ENCODE assay signal across 19 cellular contexts in the genomic region with DNA sequence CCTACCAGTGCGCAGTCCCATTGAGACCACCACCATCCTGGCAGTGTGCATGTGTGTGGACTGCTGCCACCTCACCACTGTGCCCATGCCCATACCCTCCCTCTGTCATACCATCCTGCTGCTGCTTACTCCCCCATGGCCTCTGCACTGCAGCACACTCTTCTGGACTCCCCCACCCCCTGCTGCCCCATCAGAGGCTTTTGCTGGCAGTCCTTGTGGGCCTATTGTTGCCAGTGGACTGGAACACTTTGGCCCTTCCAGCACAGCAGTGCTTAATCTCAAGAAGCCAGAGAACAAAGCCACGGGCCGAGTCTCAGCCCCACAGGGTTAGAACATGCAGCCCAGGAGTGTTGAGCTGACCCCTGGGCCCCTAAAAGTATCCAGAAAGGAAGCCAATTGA. TPM values are rescaled to one million over a fixed set of nuclear protein-coding genes. Genes with fewer than 3 reads are reported as not detected.
DNase-seq lines count a peak whose midpoint lies in the region; ATAC-seq and TF ChIP-seq lines count a peak whose summit lies in the region.
"Had no signal": no experiment of that assay in that cellular context is flagged by ENCODE, and none has a peak within 500 bp of the region (broad histone marks: within the 10 kb centered on the region; RNA-seq: fewer than 3 reads in every experiment).

No MANE protein-coding gene starts in this region.

- no peak overlapping the region for H3K4me3 ChIP-seq in neuronal stem cell (ENCODE audit: low read length in 2 of 2)
- no peak overlapping the region for H3K4me3 ChIP-seq in upper lobe of right lung
- H3K4me3 ChIP-seq: GM23338 had no signal

- no peak overlapping the region for H4K91ac ChIP-seq in neuronal stem cell (ENCODE audit: low read depth, low read length, poor library complexity)

- H2AK5ac ChIP-seq in neuronal stem cell (ENCODE audit: low read depth, low read length), result no peak overlapping the region

- no peak overlapping the region for H3K14ac ChIP-seq in neuronal stem cell (ENCODE audit: low read length)

- H3K79me1 ChIP-seq in neuronal stem cell (ENCODE audit: low read depth, low read length), result no peaks in the 10 kb centered on the region

- H2AFZ ChIP-seq in neuronal stem cell (ENCODE audit: low read length), result peak overlapping the region; percentile 47
- H2AFZ ChIP-seq: GM23338 had no signal

- H3K4me1 Mint-ChIP-seq in natural killer cell treated with Interleukin-12 subunit alpha and Interleukin-12 subunit beta and Interleukin-15 and Interleukin-18, amount 100 ng/mL, for 72 hours (ENCODE audit: low read depth in 2 of 2), result peaks cover 8 to 17% of the 10 kb centered on the region in 2 donors
- peaks cover 7 to 24% of the 10 kb centered on the region in 2 donors for H3K4me1 Mint-ChIP-seq in natural killer cell

- DNase-seq in natural killer cell treated with Interleukin-12 subunit alpha and Interleukin-12 subunit beta and Interleukin-15 and Interleukin-18, amount 100 ng/mL, for 72 hours (ENCODE audit: low spot score), result no peak
- no peak for DNase-seq in natural killer cell
- no peak for DNase-seq in neuronal stem cell (ENCODE audit: low spot score)
- no peak for DNase-seq in upper lobe of right lung
- DNase-seq in epidermal melanocyte (ENCODE audit: insufficient read length, low spot score), result no peak
- no peak for DNase-seq in foreskin keratinocyte
- DNase-seq: AML-193; CD4-positive, alpha-beta T cell; DMS153; DMS79; GDM1; H7; HFFc6 had no signal

- no peak overlapping the region for H3K18ac ChIP-seq in neuronal stem cell (ENCODE audit: low read length)

- no peaks in the 10 kb centered on the region for H3K36me3 ChIP-seq in neuronal stem cell (replicated peaks in 1 of 2; ENCODE audit: control insufficient read depth in 2 of 2, insufficient read depth in 2 of 2, low read length in 2 of 2)
- H3K36me3 ChIP-seq in upper lobe of right lung, result no peaks in the 10 kb centered on the region

- H3K4me2 ChIP-seq in neuronal stem cell (ENCODE audit: insufficient read depth, low read length, poor library complexity, severe bottlenecking), result no peak overlapping the region
- H3K4me2 ChIP-seq: GM23338 had no signal

- H3K27me3 ChIP-seq in neuronal stem cell (ENCODE audit: control insufficient read depth in 3 of 3, insufficient read depth in 3 of 3, low read depth in 1 of 3, low read length in 3 of 3), result no peaks in the 10 kb centered on the region
- H3K27me3 ChIP-seq in upper lobe of right lung, result no peaks in the 10 kb centered on the region
- no peaks in the 10 kb centered on the region for H3K27me3 ChIP-seq in foreskin keratinocyte

- H3K27ac Mint-ChIP-seq in natural killer cell treated with Interleukin-12 subunit alpha and Interleukin-12 subunit beta and Interleukin-15 and Interleukin-18, amount 100 ng/mL, for 72 hours, result peak overlapping the region in 1 of 2 donors; percentile 81
- H3K27ac Mint-ChIP-seq in natural killer cell, result no peak overlapping the region
- H3K27ac Mint-ChIP-seq: CD4-positive, alpha-beta T cell; GM23338; HFFc6 had no signal

- H3K27ac ChIP-seq in neuronal stem cell (replicated peaks; ENCODE audit: low read length), result no peak overlapping the region
- H3K27ac ChIP-seq in upper lobe of right lung, result no peak overlapping the region
- H3K27ac ChIP-seq in foreskin keratinocyte, result no peak overlapping the region
- H3K27ac ChIP-seq: C4-2B, HL-60 had no signal

- H3K27me3 Mint-ChIP-seq in natural killer cell treated with Interleukin-12 subunit alpha and Interleukin-12 subunit beta and Interleukin-15 and Interleukin-18, amount 100 ng/mL, for 72 hours, result no peaks in the 10 kb centered on the region
- no peaks in the 10 kb centered on the region for H3K27me3 Mint-ChIP-seq in natural killer cell (ENCODE audit: low read depth in 2 of 2)
- H3K27me3 Mint-ChIP-seq: CD4-positive, alpha-beta T cell had no signal

- H3K4ac ChIP-seq in neuronal stem cell (ENCODE audit: low read length), result no peak overlapping the region

- H2BK5ac ChIP-seq in neuronal stem cell (ENCODE audit: low read length), result no peak overlapping the region

- H3K36me3 Mint-ChIP-seq in natural killer cell treated with Interleukin-12 subunit alpha and Interleukin-12 subunit beta and Interleukin-15 and Interleukin-18, amount 100 ng/mL, for 72 hours, result peaks cover 31% of the 10 kb centered on the region
- H3K36me3 Mint-ChIP-seq in natural killer cell, result peaks cover 23% of the 10 kb centered on the region

- no peak overlapping the region for H2BK120ac ChIP-seq in neuronal stem cell (ENCODE audit: low read depth, low read length)

- peak overlapping the region; percentile 24 for H3K9ac ChIP-seq in neuronal stem cell (ENCODE audit: low read depth, low read length, poor library complexity)

- ATAC-seq in natural killer cell treated with Interleukin-12 subunit alpha and Interleukin-12 subunit beta and Interleukin-15 and Interleukin-18, amount 100 ng/mL, for 72 hours, result peak; percentile 36 to 41
- ATAC-seq in natural killer cell, result no peak
- peak; percentile 25 for ATAC-seq in esophagus mucosa
- ATAC-seq in upper lobe of right lung, result peak; percentile 43
- no peak for ATAC-seq in foreskin keratinocyte
- no peak for ATAC-seq in GM18861 (IDR thresholded peaks at IDR 0.05; ENCODE audit: unreplicated experiment)
- ATAC-seq: GM23338, HCT116 had no signal

- H3K23ac ChIP-seq in neuronal stem cell (ENCODE audit: low read depth, low read length, poor library complexity), result peak overlapping the region; percentile 45

- peaks cover 16% of the 10 kb centered on the region for H3K9me3 Mint-ChIP-seq in natural killer cell treated with Interleukin-12 subunit alpha and Interleukin-12 subunit beta and Interleukin-15 and Interleukin-18, amount 100 ng/mL, for 72 hours
- peaks cover 4 to 8% of the 10 kb centered on the region in 2 donors for H3K9me3 Mint-ChIP-seq in natural killer cell

- peaks cover 3% of the 10 kb centered on the region in 2 donors for H3K4me1 ChIP-seq in neuronal stem cell (ENCODE audit: control insufficient read depth in 2 of 2, insufficient read depth in 1 of 2, low read depth in 1 of 2, low read length in 2 of 2)
- H3K4me1 ChIP-seq in upper lobe of right lung, result no peaks in the 10 kb centered on the region
- peaks cover 6% of the 10 kb centered on the region for H3K4me1 ChIP-seq in foreskin keratinocyte

- TF ChIP-seq CTCF in natural killer cell (IDR thresholded peaks at IDR 0.05) (no peak), upper lobe of right lung (IDR thresholded peaks at IDR 0.05) (no peak), foreskin keratinocyte (conservative IDR thresholded peaks at IDR 0.05) (no peak)

- intact Hi-C loops in natural killer cell (cut with micrococcal nuclease), result no loop called here
- intact Hi-C loops in upper lobe of right lung (cut with DNase I), result no loop called here

- H4K8ac ChIP-seq in neuronal stem cell (ENCODE audit: low read depth, low read length), result no peak overlapping the region

- H3K4me3 Mint-ChIP-seq in natural killer cell treated with Interleukin-12 subunit alpha and Interleukin-12 subunit beta and Interleukin-15 and Interleukin-18, amount 100 ng/mL, for 72 hours, result no peak overlapping the region
- H3K4me3 Mint-ChIP-seq in natural killer cell, result no peak overlapping the region
- H3K4me3 Mint-ChIP-seq: CD4-positive, alpha-beta T cell; GM23338; HFFc6 had no signal

- no peak overlapping the region for H2BK15ac ChIP-seq in neuronal stem cell (ENCODE audit: low read length)

- no CpG with 5 or more reads among the region's 3 CpGs for WGBS in neuronal stem cell (ENCODE audit: extremely low coverage in 2 of 2, insufficient read length in 2 of 2, insufficient replicate concordance in 1 of 2), 2 donors

- no peak overlapping the region for H2BK12ac ChIP-seq in neuronal stem cell (ENCODE audit: low read length)

- no peaks in the 10 kb centered on the region for H3K9me3 ChIP-seq in neuronal stem cell (replicated peaks in 1 of 2; ENCODE audit: control insufficient read depth in 2 of 2, insufficient read depth in 1 of 2, low read depth in 1 of 2, low read length in 2 of 2)
- no peaks in the 10 kb centered on the region for H3K9me3 ChIP-seq in upper lobe of right lung

RNA-seq across cellular contexts. Expression of a gene that starts 41.9 kb away (rescaled TPM):
- 100 to 1,000 TPM; 744 to 950 TPM for total RNA-seq in natural killer cell treated with Interleukin-12 subunit alpha and Interleukin-12 subunit beta and Interleukin-15 and Interleukin-18, amount 100 ng/mL, for 72 hours
- total RNA-seq in natural killer cell (100 to 1,000 TPM; 250 to 394 (median 299) TPM), esophagus mucosa (52.8 TPM), upper lobe of right lung (88.6 TPM), foreskin keratinocyte (73.4 and 76.4 TPM in 2 replicates)
- 74.7 TPM for polyA plus RNA-seq in neuronal stem cell (2013, experiment 1 of 2)
- 73.7 TPM for polyA plus RNA-seq in neuronal stem cell (2013, experiment 2 of 2)
- 39.8 and 45.6 TPM in 2 replicates for polyA plus RNA-seq in foreskin keratinocyte

Comparison
In these comparisons a context has a peak if more than half of its experiments do, and no peak if none do; other contexts are left out.
1. ATAC-seq: peak in natural killer cell treated with Interleukin-12 subunit alpha and Interleukin-12 subunit beta and Interleukin-15 and Interleukin-18, amount 100 ng/mL, for 72 hours (2 of 2), esophagus mucosa (single experiment) and upper lobe of right lung (single experiment); none in natural killer cell (0 of 3), foreskin keratinocyte (single experiment) and GM18861 (single experiment).